ENCODE assay signal across 16 cellular contexts in the genomic region with DNA sequence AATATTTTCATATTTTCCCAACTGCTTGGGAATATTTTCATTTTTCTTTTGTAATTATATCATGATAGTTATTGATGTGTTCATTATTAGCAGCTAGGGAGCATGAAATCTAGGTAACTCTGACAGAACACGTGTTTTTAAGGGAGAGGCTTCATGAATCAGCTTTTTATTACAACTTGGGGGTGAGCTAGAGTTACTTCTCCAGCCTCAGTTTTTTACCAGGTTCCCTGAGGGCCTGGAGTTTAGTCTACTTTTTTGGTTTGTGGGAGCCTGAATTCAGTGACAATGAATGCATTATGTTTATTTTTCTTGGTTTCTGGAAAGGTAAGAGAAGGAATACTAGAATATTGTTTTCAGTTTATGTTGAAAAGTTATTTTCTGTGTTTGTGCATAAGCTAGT.
"Had no signal": no experiment of that assay in that cellular context is flagged by ENCODE, and none has a peak within 500 bp of the region (broad histone marks: within the 10 kb centered on the region; RNA-seq: fewer than 3 reads in every experiment).

No MANE protein-coding gene starts in this region.

- H3K27me3 ChIP-seq: pancreas had no signal

- H3K9me3 ChIP-seq: pancreas had no signal

- H3K27ac Mint-ChIP-seq: activated CD4-positive, alpha-beta memory T cell treated with anti-CD3 and anti-CD28 coated beads for 36 hours; activated naive CD8-positive, alpha-beta T cell treated with anti-CD3 and anti-CD28 coated beads, Interleukin-2, amount 10 ng/mL, durations not matched to agents 7 days and 5 days; activated T-cell treated with anti-CD3 and anti-CD28 coated beads, Interleukin-2, amount 50 U/mL, for 72 hours; memory B cell; stimulated activated memory B cell treated with anti-CD40 and anti-IgM and Interleukin-4, amounts not matched to agents 10 μg/mL and 1 μg/mL and 100 μg/mL, for 72 hours had no signal

- H3K9me3 Mint-ChIP-seq: activated naive CD8-positive, alpha-beta T cell treated with anti-CD3 and anti-CD28 coated beads, Interleukin-2, amount 10 ng/mL, durations not matched to agents 7 days and 5 days had no signal

- H3K4me3 Mint-ChIP-seq: activated CD4-positive, alpha-beta memory T cell treated with anti-CD3 and anti-CD28 coated beads for 36 hours; activated naive CD8-positive, alpha-beta T cell treated with anti-CD3 and anti-CD28 coated beads, Interleukin-2, amount 10 ng/mL, durations not matched to agents 7 days and 5 days; activated T-cell treated with anti-CD3 and anti-CD28 coated beads, Interleukin-2, amount 50 U/mL, for 72 hours; memory B cell; stimulated activated memory B cell treated with anti-CD40 and anti-IgM and Interleukin-4, amounts not matched to agents 10 μg/mL and 1 μg/mL and 100 μg/mL, for 72 hours had no signal

- H3K27ac ChIP-seq: pancreas had no signal

- H3K4me3 ChIP-seq: pancreas had no signal

- DNase-seq: activated CD4-positive, alpha-beta memory T cell treated with anti-CD3 and anti-CD28 coated beads for 36 hours; activated CD4-positive, CD25-positive, alpha-beta regulatory T cell treated with anti-CD3 and anti-CD28 coated beads, Interleukin-2, amount 50 U/mL, for 72 hours; activated CD8-positive, alpha-beta memory T cell treated with anti-CD3 and anti-CD28 coated beads, Interleukin-2, amount 50 U/mL, for 4 hours; activated gamma-delta T cell treated with Interleukin-2 at 50 U/mL for 16 hours; activated naive CD8-positive, alpha-beta T cell treated with anti-CD3 and anti-CD28 coated beads, Interleukin-2, amount 10 ng/mL, durations not matched to agents 7 days and 5 days; activated T-cell treated with anti-CD3 and anti-CD28 coated beads, Interleukin-2, amount 50 U/mL, for 72 hours; anterior cingulate cortex; foreskin melanocyte; head of caudate nucleus; pancreas; SW 1271; trophoblast cell had no signal

- H3K27me3 Mint-ChIP-seq: activated CD4-positive, alpha-beta memory T cell treated with anti-CD3 and anti-CD28 coated beads for 36 hours; activated naive CD8-positive, alpha-beta T cell treated with anti-CD3 and anti-CD28 coated beads, Interleukin-2, amount 10 ng/mL, durations not matched to agents 7 days and 5 days; memory B cell; stimulated activated memory B cell treated with anti-CD40 and anti-IgM and Interleukin-4, amounts not matched to agents 10 μg/mL and 1 μg/mL and 100 μg/mL, for 72 hours had no signal

- FAIRE-seq: bronchial epithelial cell, endometrium, pancreas had no signal

- ATAC-seq: activated T-cell treated with anti-CD3 and anti-CD28 coated beads, Interleukin-2, amount 50 U/mL, for 72 hours; pancreas; stimulated activated memory B cell treated with anti-CD40 and anti-IgM and Interleukin-4, amounts not matched to agents 10 μg/mL and 1 μg/mL and 100 μg/mL, for 72 hours had no signal
